Comparison of ENCODE assay signal across 9 cellular contexts in genomic region chr2:231387904-231388724, GRCh38. TPM values are rescaled to one million over a fixed set of nuclear protein-coding genes. Genes with fewer than 3 reads are reported as not detected.
A peak's percentile ranks its signal among the peaks of the same experiment; 100 is the strongest.
DNase-seq lines count a peak whose midpoint lies in the region; ATAC-seq and TF ChIP-seq lines count a peak whose summit lies in the region.
"Had no signal": no experiment of that assay in that cellular context is flagged by ENCODE, and none has a peak within 500 bp of the region (broad histone marks: within the 10 kb centered on the region; RNA-seq: fewer than 3 reads in every experiment).

No MANE protein-coding gene starts in this region.

- H3K27ac ChIP-seq in BLaER1, result peak overlapping the region; percentile 76
- H3K27ac ChIP-seq in PC-3 (ENCODE audit: low read length), result peak overlapping the region; percentile 85
- H3K27ac ChIP-seq: uterus had no signal

- no peaks in the 10 kb centered on the region for H3K9me2 ChIP-seq in PC-3 (replicated peaks; ENCODE audit: low read length)

- intact Hi-C loops in PC-3 (cut with micrococcal nuclease), result loop anchor here (1.0 to 5.0 kb wide), 3 partner anchors 10 to 86 kb away; no protein-coding TSS in a partner anchor

- BruUV-seq in PC-3 (replicated peaks; lab: Mats Ljungman, UMichigan), result TSS peak; percentile 78

- DNase-seq in PC-3 (peak; percentile 90), epidermal melanocyte (ENCODE audit: insufficient read length, low spot score) (peak; percentile 90), myocyte (ENCODE audit: low read depth) (peak; percentile 76), activated gamma-delta T cell (lab: John Stamatoyannopoulos, UW) (no peak), mesenteric fat pad (ENCODE audit: low spot score) (no peak)

- peak overlapping the region; percentile 84 for H3K4me2 ChIP-seq in BLaER1
- peak overlapping the region; percentile 32 for H3K4me2 ChIP-seq in PC-3 (ENCODE audit: low read length)

- peak overlapping the region; percentile 60 for H2AFZ ChIP-seq in PC-3 (ENCODE audit: low read length)

- POLR2A ChIA-PET in PC-3 (lab: Charles Lee; ENCODE audit: unreplicated experiment), result interaction anchor here (0.5 to 1.0 kb wide), 3 partner anchors 10 to 82 kb away, joined by 3 to 6 read pairs (median 3); no protein-coding TSS in a partner anchor

- CTCF ChIA-PET in PC-3 (lab: Charles Lee), result interaction anchor here (0.5 to 1.0 kb wide), 5 partner anchors 11 to 111 kb away, joined by 3 to 5 read pairs (median 3); no protein-coding TSS in a partner anchor

- H3K9ac ChIP-seq in BLaER1 (0 out of 2 replicates have a peak overlapping the region, but pooled peaks have one; percentile 45), PC-3 (ENCODE audit: low read length) (peak overlapping the region; percentile 74)

- no peaks in the 10 kb centered on the region for H4K20me1 ChIP-seq in BLaER1
- no peaks in the 10 kb centered on the region for H4K20me1 ChIP-seq in PC-3 (ENCODE audit: low read length)

- H3K27me3 ChIP-seq in BLaER1, result no peaks in the 10 kb centered on the region
- no peaks in the 10 kb centered on the region for H3K27me3 ChIP-seq in PC-3 (ENCODE audit: low read length)
- H3K27me3 ChIP-seq: uterus had no signal

- H3K9me3 ChIP-seq in BLaER1 (peaks cover 16% of the 10 kb centered on the region), PC-3 (ENCODE audit: low read length) (no peaks in the 10 kb centered on the region)

- no peaks in the 10 kb centered on the region for H3F3A ChIP-seq in PC-3 (ENCODE audit: low read length, unreplicated experiment)

- H3K4me1 ChIP-seq in BLaER1 (peaks cover 96% of the 10 kb centered on the region), PC-3 (ENCODE audit: insufficient read depth, low read length) (peaks cover 36% of the 10 kb centered on the region)
- H3K4me1 ChIP-seq: uterus had no signal

- H3K4me3 ChIP-seq in BLaER1 (no peak overlapping the region), PC-3 (ENCODE audit: low read length) (no peak overlapping the region)
- H3K4me3 ChIP-seq: uterus had no signal

- H3K36me3 ChIP-seq in BLaER1 (no peaks in the 10 kb centered on the region), PC-3 (ENCODE audit: low read depth, low read length) (no peaks in the 10 kb centered on the region)
- H3K36me3 ChIP-seq: uterus had no signal

- peak; percentile 31; the same call in 1 of the 2 replicates for TF ChIP-seq CTCF in PC-3 (conservative IDR thresholded peaks at IDR 0.05; ENCODE audit: low read depth, low read length)

- peak; percentile 89 for ATAC-seq in PC-3
- no peak for ATAC-seq in HG02970 (IDR thresholded peaks at IDR 0.05; ENCODE audit: low FRiP score, unreplicated experiment)
- ATAC-seq in HG03045 (IDR thresholded peaks at IDR 0.05; ENCODE audit: unreplicated experiment), result no peak

- H3K79me2 ChIP-seq in PC-3 (ENCODE audit: low read length), result no peaks in the 10 kb centered on the region

RNA-seq across cellular contexts. Expression of gene B3GNT7, which starts 7.4 kb away (rescaled TPM):
- total RNA-seq in PC-3 (2014; rRNA removed) (11.0 and 11.2 TPM in 2 replicates), myocyte (0.10 TPM in 1 of 2 replicates, not detected in the other), mesenteric fat pad (3.9 TPM)
- 0.15 TPM for polyA plus RNA-seq in myocyte (2012)

Comparison
In these comparisons a context has a peak if more than half of its experiments do, and no peak if none do; other contexts are left out.
1. DNase-seq: peak in PC-3 (single experiment), epidermal melanocyte (single experiment) and myocyte (single experiment); none in activated gamma-delta T cell (single experiment) and mesenteric fat pad (single experiment).